ENCODE assay signal across 8 cellular contexts in the genomic region with DNA sequence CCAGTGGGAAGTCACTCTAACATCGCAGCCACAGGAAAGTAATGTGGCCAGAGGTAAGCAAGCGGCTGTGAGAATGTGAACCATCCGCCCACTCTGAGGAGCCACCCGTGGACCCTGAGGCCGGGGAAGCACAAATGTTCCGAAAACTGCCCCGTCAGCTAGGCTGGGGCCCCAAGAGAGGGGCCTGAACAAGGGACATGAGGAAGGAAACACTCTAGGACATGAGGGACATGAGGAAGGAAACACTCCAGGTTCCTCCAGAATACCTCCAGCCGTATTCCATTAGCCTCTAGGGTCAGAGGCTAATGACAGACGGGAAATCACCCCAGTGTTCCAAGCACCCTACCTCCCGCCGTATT. TPM values are rescaled to one million over a fixed set of nuclear protein-coding genes. Genes with fewer than 3 reads are reported as not detected.
DNase-seq lines count a peak whose midpoint lies in the region; ATAC-seq and TF ChIP-seq lines count a peak whose summit lies in the region.

No MANE protein-coding gene starts in this region.

- peak overlapping the region; percentile 87 for H3K4me3 ChIP-seq in trophoblast cell (ENCODE audit: low read depth, low read length)

- no peaks in the 10 kb centered on the region for H3K9me3 ChIP-seq in trophoblast cell (ENCODE audit: insufficient read depth, low read depth, low read length)

- peak overlapping the region; percentile 52 for H4K91ac ChIP-seq in trophoblast cell (ENCODE audit: low read depth, low read length)

- intact Hi-C loops in activated CD4-positive, alpha-beta memory T cell treated with anti-CD3 and anti-CD28 coated beads for 36 hours (cut with micrococcal nuclease), result loop anchor here (5.0 to 10.0 kb wide), 4 partner anchors 62 to 159 kb away; a partner anchor contains a TSS

- no peak overlapping the region for H2AK5ac ChIP-seq in trophoblast cell (ENCODE audit: low read length)

- H2BK12ac ChIP-seq in trophoblast cell (ENCODE audit: low read length), result no peak overlapping the region

- POLR2A ChIA-PET in activated CD4-positive, alpha-beta memory T cell treated with anti-CD3 and anti-CD28 coated beads for 36 hours (lab: Charles Lee), result interaction anchor here (0.9 kb wide), 1 partner anchor 10 kb away, joined by 4 read pairs; no protein-coding TSS in a partner anchor

- peak overlapping the region; percentile 59 for H2BK120ac ChIP-seq in trophoblast cell (ENCODE audit: insufficient read depth, low read length, poor library complexity)

- CTCF ChIA-PET in activated CD4-positive, alpha-beta memory T cell treated with anti-CD3 and anti-CD28 coated beads for 36 hours (lab: Charles Lee), result interaction anchor here (0.6 to 1.6 kb wide), 2 partner anchors 81 to 383 kb away, joined by 3 to 4 read pairs; a partner anchor contains a TSS

- no peak for DNase-seq in activated CD4-positive, CD25-positive, alpha-beta regulatory T cell treated with anti-CD3 and anti-CD28 coated beads, Interleukin-2, amount 50 U/mL, for 72 hours
- DNase-seq in activated CD4-positive, alpha-beta memory T cell treated with anti-CD3 and anti-CD28 coated beads for 36 hours, result peak; percentile 33
- DNase-seq in glutamatergic neuron (no peak), trophoblast cell (peak; percentile 4 to 49), NCI-H446 (lab: John Stamatoyannopoulos, UW) (no peak), NCI-H82 (lab: John Stamatoyannopoulos, UW) (no peak)

- H3K9ac ChIP-seq in trophoblast cell (ENCODE audit: low read length), result peak overlapping the region; percentile 96

- peaks cover 46% of the 10 kb centered on the region for H3K4me1 Mint-ChIP-seq in activated CD4-positive, alpha-beta memory T cell treated with anti-CD3 and anti-CD28 coated beads for 36 hours (ENCODE audit: low read depth)
- peaks cover 4% of the 10 kb centered on the region for H3K4me1 Mint-ChIP-seq in glutamatergic neuron (ENCODE audit: low read depth, unreplicated experiment)

- no peak overlapping the region for H3K23ac ChIP-seq in trophoblast cell (ENCODE audit: low read length)

- no CpG with 5 or more reads among the region's 11 CpGs for WGBS in trophoblast cell (ENCODE audit: extremely low coverage, insufficient coverage, insufficient read length)

- peak overlapping the region; percentile 97 for H4K8ac ChIP-seq in trophoblast cell (ENCODE audit: low read depth, low read length)

- H3K79me1 ChIP-seq in trophoblast cell (ENCODE audit: low read length), result peaks cover 4% of the 10 kb centered on the region

- H3K27me3 ChIP-seq in trophoblast cell (ENCODE audit: insufficient read depth, low read length), result no peaks in the 10 kb centered on the region

- H3K9me3 Mint-ChIP-seq in activated CD4-positive, alpha-beta memory T cell treated with anti-CD3 and anti-CD28 coated beads for 36 hours, result no peaks in the 10 kb centered on the region
- no peaks in the 10 kb centered on the region for H3K9me3 Mint-ChIP-seq in glutamatergic neuron (ENCODE audit: unreplicated experiment)

- H3K18ac ChIP-seq in trophoblast cell (ENCODE audit: low read length), result peak overlapping the region; percentile 82

- peak overlapping the region; percentile 97 for H2AFZ ChIP-seq in trophoblast cell (ENCODE audit: insufficient read depth, low read length, poor library complexity)

- TF ChIP-seq CTCF in glutamatergic neuron (IDR thresholded peaks at IDR 0.05; ENCODE audit: partially characterized antibody, unreplicated experiment), result no peak

- peak overlapping the region; percentile 42 for H3K4ac ChIP-seq in trophoblast cell (ENCODE audit: low read depth, low read length)

- H3K4me1 ChIP-seq in trophoblast cell (ENCODE audit: control insufficient read depth in 1 of 2, insufficient read depth in 2 of 2, low read length in 2 of 2), result peaks cover 3 to 4% of the 10 kb centered on the region in 2 experiments

- H3K27me3 Mint-ChIP-seq in activated CD4-positive, alpha-beta memory T cell treated with anti-CD3 and anti-CD28 coated beads for 36 hours, result no peaks in the 10 kb centered on the region
- peaks cover 2% of the 10 kb centered on the region for H3K27me3 Mint-ChIP-seq in glutamatergic neuron (ENCODE audit: unreplicated experiment)

- H3K27ac ChIP-seq in trophoblast cell (ENCODE audit: low read depth, low read length), result peak overlapping the region; percentile 22

- peak overlapping the region; percentile 93 for H3K4me3 Mint-ChIP-seq in activated CD4-positive, alpha-beta memory T cell treated with anti-CD3 and anti-CD28 coated beads for 36 hours
- H3K4me3 Mint-ChIP-seq in glutamatergic neuron (ENCODE audit: unreplicated experiment), result peak overlapping the region; percentile 95

- H3K27ac Mint-ChIP-seq in activated CD4-positive, alpha-beta memory T cell treated with anti-CD3 and anti-CD28 coated beads for 36 hours, result peak overlapping the region; percentile 81
- peak overlapping the region; percentile 87 for H3K27ac Mint-ChIP-seq in glutamatergic neuron (ENCODE audit: unreplicated experiment)

- H3K14ac ChIP-seq in trophoblast cell (ENCODE audit: low read length), result peak overlapping the region; percentile 86

- H3K36me3 Mint-ChIP-seq in activated CD4-positive, alpha-beta memory T cell treated with anti-CD3 and anti-CD28 coated beads for 36 hours, result peaks cover 17% of the 10 kb centered on the region
- no peaks in the 10 kb centered on the region for H3K36me3 Mint-ChIP-seq in glutamatergic neuron (ENCODE audit: unreplicated experiment)

- peaks cover 3% of the 10 kb centered on the region for H3K79me2 ChIP-seq in trophoblast cell (ENCODE audit: control insufficient read depth, insufficient read depth, low read length, poor library complexity)

- H4K12ac ChIP-seq in trophoblast cell (ENCODE audit: low read depth, low read length), result peak overlapping the region; percentile 95

- H3K4me2 ChIP-seq in trophoblast cell (ENCODE audit: low read length), result peak overlapping the region; percentile 95

- peak; percentile 8 to 9 for ATAC-seq in activated CD4-positive, CD25-positive, alpha-beta regulatory T cell treated with anti-CD3 and anti-CD28 coated beads, Interleukin-2, amount 50 U/mL, for 24 hours
- peak; percentile 21 for ATAC-seq in HG03060 (IDR thresholded peaks at IDR 0.05; ENCODE audit: low read depth, unreplicated experiment)

- H2BK5ac ChIP-seq in trophoblast cell (ENCODE audit: low read depth, low read length, poor library complexity), result peak overlapping the region; percentile 60

- H3K36me3 ChIP-seq in trophoblast cell (ENCODE audit: control insufficient read depth in 1 of 2, insufficient read depth in 2 of 2, low read length in 2 of 2), result peaks cover 0 to 4% of the 10 kb centered on the region in 2 experiments

RNA-seq across cellular contexts. Expression of a gene that starts 0.3 kb away (rescaled TPM):
- 10 to 100 TPM in 1 of 2 experiments, 1 to 10 TPM in 1; 9.7 to 11.4 TPM for total RNA-seq in activated CD4-positive, alpha-beta memory T cell treated with anti-CD3 and anti-CD28 coated beads for 36 hours
- total RNA-seq in glutamatergic neuron (ENCODE audit: unreplicated experiment), result 12.8 TPM
- polyA plus RNA-seq in trophoblast cell (2013), result 8.7 and 10.0 TPM in 2 replicates

RNA-seq across cellular contexts. Expression of a gene that starts 16.0 kb away (rescaled TPM):
- 1 to 10 TPM; 1.0 to 1.3 TPM for total RNA-seq in activated CD4-positive, alpha-beta memory T cell treated with anti-CD3 and anti-CD28 coated beads for 36 hours
- 0.51 TPM for total RNA-seq in glutamatergic neuron (ENCODE audit: unreplicated experiment)
- polyA plus RNA-seq in trophoblast cell (2013), result 3.5 TPM in 2 replicates

Comparison
In these comparisons a context has a peak if more than half of its experiments do, and no peak if none do; other contexts are left out.
1. DNase-seq: peak in activated CD4-positive, alpha-beta memory T cell treated with anti-CD3 and anti-CD28 coated beads for 36 hours (single experiment) and trophoblast cell (2 of 2); none in activated CD4-positive, CD25-positive, alpha-beta regulatory T cell treated with anti-CD3 and anti-CD28 coated beads, Interleukin-2, amount 50 U/mL, for 72 hours (single experiment), glutamatergic neuron (single experiment), NCI-H446 (0 of 2) and NCI-H82 (single experiment).